ENCODE assay signal across 22 cellular contexts in the genomic region with DNA sequence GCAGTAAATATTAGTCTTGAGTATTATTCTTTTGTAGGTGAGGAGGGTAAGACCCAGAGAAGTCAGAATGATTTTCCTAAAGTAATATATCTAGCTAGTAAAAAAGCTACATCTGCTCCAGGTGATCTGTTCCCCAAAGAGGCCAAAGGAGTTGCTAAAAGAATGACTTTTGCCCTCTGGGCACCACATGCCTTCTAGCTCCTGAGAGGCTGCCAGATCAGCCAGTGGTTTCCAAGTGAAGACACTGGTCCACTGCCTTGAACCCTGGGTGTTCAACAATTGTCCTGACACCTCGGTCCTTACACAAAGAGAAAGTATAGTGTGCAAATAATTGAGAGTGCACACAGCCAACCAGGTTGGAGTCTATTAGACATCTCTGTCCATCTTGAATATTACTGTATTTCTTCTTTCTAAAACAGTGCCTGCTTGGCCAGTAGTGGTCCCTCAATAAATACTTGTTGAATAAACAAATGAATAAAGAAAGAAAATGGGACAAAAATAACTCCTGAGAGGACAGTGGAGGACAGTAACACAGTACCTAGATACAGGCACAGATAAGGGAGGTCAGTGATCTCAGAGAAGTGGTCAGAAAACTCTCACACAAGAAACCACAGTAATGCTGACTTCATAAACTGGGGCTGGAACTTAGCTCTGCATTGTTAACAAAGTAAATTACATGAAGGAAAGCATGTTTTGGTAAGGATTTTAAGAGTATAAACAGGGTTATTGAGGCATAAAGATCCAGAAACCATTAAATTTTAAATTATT. TPM values are rescaled to one million over a fixed set of nuclear protein-coding genes. Genes with fewer than 3 reads are reported as not detected.
DNase-seq lines count a peak whose midpoint lies in the region; ATAC-seq and TF ChIP-seq lines count a peak whose summit lies in the region.
"Had no signal": no experiment of that assay in that cellular context is flagged by ENCODE, and none has a peak within 500 bp of the region (broad histone marks: within the 10 kb centered on the region; RNA-seq: fewer than 3 reads in every experiment).

No MANE protein-coding gene starts in this region.

- intact Hi-C loops in breast epithelium (cut with DNase I; ENCODE audit: low total_unique reads), result no loop called here

- peak; percentile 67 for ATAC-seq in HG02798 (IDR thresholded peaks at IDR 0.05; ENCODE audit: poor library complexity, unreplicated experiment)
- ATAC-seq in GM21360 (IDR thresholded peaks at IDR 0.05; ENCODE audit: unreplicated experiment), result no peak
- ATAC-seq: activated CD4-positive, CD25-positive, alpha-beta regulatory T cell treated with anti-CD3 and anti-CD28 coated beads, Interleukin-2, amount 50 U/mL, for 24 hours had no signal

- in situ Hi-C loops in GM13977 (cut with MboI; ENCODE audit: low pct_unique_long_range_greater_than_20kb, low sequenced_read_pairs, unreplicated experiment), result no loop called here

- TF ChIP-seq POLR2A in NB4 (IDR thresholded peaks at IDR 0.05; ENCODE audit: extremely low read depth, insufficient read length) (no peak), breast epithelium (IDR thresholded peaks at IDR 0.05) (no peak)

- H3K27me3 ChIP-seq in breast epithelium, result no peaks in the 10 kb centered on the region
- H3K27me3 ChIP-seq: sigmoid colon, tibial nerve had no signal

- no peaks in the 10 kb centered on the region for H3K9me3 ChIP-seq in breast epithelium
- H3K9me3 ChIP-seq: sigmoid colon, tibial nerve had no signal

- H3K36me3 ChIP-seq in breast epithelium, result no peaks in the 10 kb centered on the region
- H3K36me3 ChIP-seq: sigmoid colon, tibial nerve had no signal

- peak; percentile 40 for DNase-seq in GM13977 (ENCODE audit: low spot score)
- DNase-seq in NB4 (ENCODE audit: low read depth), result peak; percentile 27
- peak; percentile 63 for DNase-seq in kidney glomerular epithelial cell (lab: John Stamatoyannopoulos, UW)
- no peak for DNase-seq in breast epithelium (ENCODE audit: low spot score in 2 of 2)
- DNase-seq in NCI-H187 (lab: John Stamatoyannopoulos, UW), result no peak
- no peak for DNase-seq in HPDE6-E6E7 (ENCODE audit: extremely low spot score)
- DNase-seq: activated naive CD8-positive, alpha-beta T cell treated with anti-CD3 and anti-CD28 coated beads, Interleukin-2, amount 50 U/mL, for 24 hours; cortex of kidney; HCEC 1CT; mammary epithelial cell; NCI-H146; NCI-H82; sigmoid colon; stimulated activated naive CD4-positive, alpha-beta T cell had no signal

- no peak overlapping the region for H3K27ac ChIP-seq in breast epithelium
- H3K27ac ChIP-seq: sigmoid colon, tibial nerve had no signal

- H3K4me3 ChIP-seq in NB4 (ENCODE audit: low read depth, low read length) (no peak overlapping the region), breast epithelium (no peak overlapping the region)
- H3K4me3 ChIP-seq: sigmoid colon, tibial nerve had no signal

- no peaks in the 10 kb centered on the region for H3K4me1 ChIP-seq in breast epithelium
- H3K4me1 ChIP-seq: sigmoid colon, tibial nerve had no signal

- TF ChIP-seq CTCF in GM13977 (IDR thresholded peaks at IDR 0.05; ENCODE audit: extremely low read depth, insufficient read depth, missing control alignments), result no peak
- TF ChIP-seq CTCF in NB4 (IDR thresholded peaks at IDR 0.05; ENCODE audit: low read depth, low read length), result no peak
- no peak for TF ChIP-seq CTCF in breast epithelium (IDR thresholded peaks at IDR 0.05)

RNA-seq across cellular contexts. Expression of a gene that starts 56.6 kb away (rescaled TPM):
- 10 to 100 TPM in 2 of 3 donors, 1 to 10 TPM in 1; 9.1 to 40.3 (median 15.7) TPM for total RNA-seq in breast epithelium
- total RNA-seq: activated T-helper 1 cell treated with anti-CD3 and anti-CD28 coated beads, Interleukin-12 subunit alpha, Interleukin-12 subunit beta, Interleukin-2, Interleukin-4 antibody, amounts not matched to agents 30 ng/mL and 10 ng/mL and 1 ng/mL, durations not matched to agents 14 hours and 24 hours and 36 hours; endothelial cell of umbilical vein; G401; osteocyte had no signal

Comparison
In these comparisons a context has a peak if more than half of its experiments do, and no peak if none do; other contexts are left out.
1. DNase-seq: peak in GM13977 (single experiment), NB4 (single experiment) and kidney glomerular epithelial cell (single experiment); none in breast epithelium (0 of 2), NCI-H187 (0 of 2) and HPDE6-E6E7 (single experiment).